ENCODE assay signal across 24 cellular contexts in genomic region chr12:68908076-68908475, GRCh38. TPM values are rescaled to one million over a fixed set of nuclear protein-coding genes. Genes with fewer than 3 reads are reported as not detected.
"Had no signal": no experiment of that assay in that cellular context is flagged by ENCODE, and none has a peak within 500 bp of the region (broad histone marks: within the 10 kb centered on the region; RNA-seq: fewer than 3 reads in every experiment).

No MANE protein-coding gene starts in this region.

- H3K27me3 ChIP-seq: colonic mucosa, dorsolateral prefrontal cortex, esophagus muscularis mucosa, esophagus squamous epithelium, foreskin keratinocyte, gastrocnemius medialis, gastroesophageal sphincter, heart left ventricle, heart right ventricle had no signal

- H3K27ac ChIP-seq: colonic mucosa, coronary artery, dorsolateral prefrontal cortex, epithelial cell of prostate, esophagus muscularis mucosa, esophagus squamous epithelium, foreskin keratinocyte, gastrocnemius medialis, gastroesophageal sphincter, heart left ventricle, heart right ventricle had no signal

- DNase-seq: colonic mucosa; cortex of kidney; dermis blood vessel endothelial cell; dorsolateral prefrontal cortex; effector CD4-positive, alpha-beta T cell; effector CD8-positive, alpha-beta T cell; effector memory CD4-positive, alpha-beta T cell; effector memory CD8-positive, alpha-beta T cell; endodermal cell; erythroblast; esophagus squamous epithelium; foreskin fibroblast; foreskin keratinocyte; foreskin melanocyte; gastrocnemius medialis; glutamatergic neuron; head of caudate nucleus; heart left ventricle; heart right ventricle had no signal

- H3K9me3 ChIP-seq: colonic mucosa, esophagus muscularis mucosa, esophagus squamous epithelium, gastrocnemius medialis, gastroesophageal sphincter, heart left ventricle, heart right ventricle had no signal

- H3K4me3 ChIP-seq: colonic mucosa, coronary artery, dorsolateral prefrontal cortex, esophagus muscularis mucosa, esophagus squamous epithelium, gastrocnemius medialis, gastroesophageal sphincter, heart left ventricle, heart right ventricle had no signal

- H3K4me1 ChIP-seq: colonic mucosa, esophagus muscularis mucosa, esophagus squamous epithelium, foreskin keratinocyte, gastrocnemius medialis, gastroesophageal sphincter, heart left ventricle, heart right ventricle had no signal

- H3K36me3 ChIP-seq: colonic mucosa, esophagus muscularis mucosa, esophagus squamous epithelium, gastrocnemius medialis, gastroesophageal sphincter, heart left ventricle, heart right ventricle had no signal

RNA-seq across cellular contexts. Expression of gene CPM, which starts 24.9 kb away (rescaled TPM):
- polyA plus RNA-seq: endothelial cell of umbilical vein had no signal
